Comparison of ENCODE assay signal across 27 cellular contexts in genomic region chr16:63241476-63241875, GRCh38.
"Had no signal": no experiment of that assay in that cellular context is flagged by ENCODE, and none has a peak within 500 bp of the region (broad histone marks: within the 10 kb centered on the region; RNA-seq: fewer than 3 reads in every experiment).

No MANE protein-coding gene starts in this region.

- H3K4me3 ChIP-seq: esophagus muscularis mucosa, gastrocnemius medialis, heart left ventricle had no signal

- DNase-seq: activated B cell treated with CpG ODN at 0.5 μM for 24 hours; activated CD4-positive, alpha-beta T cell treated with anti-CD3 and anti-CD28 coated beads for 48 hours; activated CD4-positive, alpha-beta T cell treated with anti-CD3 and anti-CD28 coated beads, Interleukin-2, amount 50 U/mL, for 1 hour; activated CD4-positive, alpha-beta T cell treated with anti-CD3 and anti-CD28 coated beads, Interleukin-2, amount 50 U/mL, for 48 hours; activated CD8-positive, alpha-beta memory T cell treated with anti-CD3 and anti-CD28 coated beads for 24 hours; activated CD8-positive, alpha-beta T cell treated with anti-CD3 and anti-CD28 coated beads for 36 hours; activated effector memory CD4-positive, alpha-beta T cell treated with Interleukin-2 at 50 U/mL for 16 hours; activated gamma-delta T cell treated with Interleukin-2 at 50 U/mL for 16 hours; activated naive CD4-positive, alpha-beta T cell treated with anti-CD3 and anti-CD28 coated beads, Interleukin-2, amount 50 U/mL, for 16 hours; activated naive CD4-positive, alpha-beta T cell treated with Interleukin-2 at 50 U/mL for 16 hours; activated T-cell treated with anti-CD3 and anti-CD28 coated beads, Interleukin-2, amount 50 U/mL, for 4 hours; amniotic stem cell; anterior cingulate cortex; brain microvascular endothelial cell; cortex of kidney; dermis blood vessel endothelial cell; effector CD4-positive, alpha-beta T cell; effector memory CD8-positive, alpha-beta T cell; erythroblast; foreskin keratinocyte; gastrocnemius medialis; glutamatergic neuron; heart left ventricle; T-helper 17 cell; T1000; WERI-Rb-1 had no signal

- H3K27me3 ChIP-seq: brain microvascular endothelial cell, esophagus muscularis mucosa, foreskin keratinocyte, gastrocnemius medialis, heart left ventricle had no signal

- H3K4me1 ChIP-seq: foreskin keratinocyte, gastrocnemius medialis, heart left ventricle had no signal

- H3K9me3 ChIP-seq: esophagus muscularis mucosa, gastrocnemius medialis, heart left ventricle had no signal

- H3K36me3 ChIP-seq: brain microvascular endothelial cell, esophagus muscularis mucosa, gastrocnemius medialis, heart left ventricle, WERI-Rb-1 had no signal

- H3K27ac ChIP-seq: brain microvascular endothelial cell, esophagus muscularis mucosa, foreskin keratinocyte, gastrocnemius medialis, heart left ventricle, WERI-Rb-1 had no signal
